ENCODE assay signal across 8 cellular contexts in genomic region chr1:89525169-89525855, GRCh38. TPM values are rescaled to one million over a fixed set of nuclear protein-coding genes. Genes with fewer than 3 reads are reported as not detected.
A peak's percentile ranks its signal among the peaks of the same experiment; 100 is the strongest.
DNase-seq lines count a peak whose midpoint lies in the region; ATAC-seq and TF ChIP-seq lines count a peak whose summit lies in the region.

No MANE protein-coding gene starts in this region.

- H3K27me3 Mint-ChIP-seq in activated naive CD8-positive, alpha-beta T cell treated with anti-CD3 and anti-CD28 coated beads for 36 hours, result no peaks in the 10 kb centered on the region

- DNase-seq in BE2C (peak; percentile 21), Panc1 (ENCODE audit: low read depth, low spot score) (no peak), left ventricle myocardium superior (peak; percentile 51), psoas muscle (peak in 1 of 2 donors; percentile 72), HCEC 1CT (no peak)
- DNase-seq in activated naive CD8-positive, alpha-beta T cell treated with anti-CD3 and anti-CD28 coated beads for 36 hours, result peak; percentile 46

- TF ChIP-seq CTCF in BE2C (IDR thresholded peaks at IDR 0.05; ENCODE audit: low read depth, low read length), result no peak
- peak; percentile 28 for TF ChIP-seq CTCF in Panc1 (IDR thresholded peaks at IDR 0.05)
- no peak for TF ChIP-seq CTCF in psoas muscle (IDR thresholded peaks at IDR 0.05)

- H3K36me3 Mint-ChIP-seq in activated naive CD8-positive, alpha-beta T cell treated with anti-CD3 and anti-CD28 coated beads for 36 hours, result peaks cover 37% of the 10 kb centered on the region

- H3K9me3 Mint-ChIP-seq in activated naive CD8-positive, alpha-beta T cell treated with anti-CD3 and anti-CD28 coated beads for 36 hours, result peaks cover 9% of the 10 kb centered on the region

- WGBS in psoas muscle, 3 donors, result 3 to 5% (median 3%) methylated on average over 28 to 35 of the region's 35 CpGs

- in situ Hi-C loops in Panc1 (cut with HindIII; ENCODE audit: low pct_unique_long_range_greater_than_20kb, low sequenced_read_pairs), result no loop called here

- H3K36me3 ChIP-seq in BE2C (no peaks in the 10 kb centered on the region), Panc1 (ENCODE audit: control insufficient read depth, insufficient read depth, low read length) (no peaks in the 10 kb centered on the region), psoas muscle (ENCODE audit: insufficient read depth in 1 of 2, low read depth in 1 of 2) (peaks cover 0 to 11% of the 10 kb centered on the region in 2 donors)

- no peaks in the 10 kb centered on the region for H3K9me3 ChIP-seq in BE2C
- no peaks in the 10 kb centered on the region for H3K9me3 ChIP-seq in Panc1 (ENCODE audit: control insufficient read depth, insufficient read depth, low read depth, low read length)
- H3K9me3 ChIP-seq in psoas muscle, result no peaks in the 10 kb centered on the region

- H3K27ac ChIP-seq in Panc1 (ENCODE audit: low read length) (peak overlapping the region; percentile 96), psoas muscle (peak overlapping the region; percentile 98)

- no TSS peak for BruUV-seq in Panc1 (replicated peaks; lab: Mats Ljungman, UMichigan)

- peak overlapping the region; percentile 90 for H3K27ac Mint-ChIP-seq in activated naive CD8-positive, alpha-beta T cell treated with anti-CD3 and anti-CD28 coated beads for 36 hours

- no peaks in the 10 kb centered on the region for H3K4me1 ChIP-seq in BE2C
- peaks cover 26% of the 10 kb centered on the region for H3K4me1 ChIP-seq in Panc1 (ENCODE audit: control insufficient read depth, insufficient read depth, low read length)
- H3K4me1 ChIP-seq in psoas muscle, result peaks cover 37% of the 10 kb centered on the region

- intact Hi-C loops in Panc1 (cut with micrococcal nuclease; ENCODE audit: unreplicated experiment) (no loop called here), left ventricle myocardium superior (cut with micrococcal nuclease) (loop anchor here (10.0 kb wide), 1 partner anchor 69 kb away; no protein-coding TSS in a partner anchor), psoas muscle (cut with DNase I) (loop anchor here in 1 of 2 donors (10.0 kb wide), 1 partner anchor 49 kb away; no protein-coding TSS in a partner anchor)

- peaks cover 25% of the 10 kb centered on the region for H3K4me1 Mint-ChIP-seq in activated naive CD8-positive, alpha-beta T cell treated with anti-CD3 and anti-CD28 coated beads for 36 hours

- peak overlapping the region; percentile 80 for H3K4me3 ChIP-seq in BE2C (ENCODE audit: low read depth, low read length)
- peak overlapping the region; percentile 88 to 96 for H3K4me3 ChIP-seq in Panc1 (ENCODE audit: low read depth in 2 of 2, low read length in 2 of 2)
- H3K4me3 ChIP-seq in psoas muscle, result peak overlapping the region; percentile 99

- POLR2A ChIA-PET in Panc1 (lab: Charles Lee), result no interaction called here

- CTCF ChIA-PET in Panc1 (lab: Charles Lee), result interaction anchor here (1.0 kb wide), 1 partner anchor 73 kb away, joined by 4 read pairs; no protein-coding TSS in a partner anchor

- ATAC-seq in GM19023 (IDR thresholded peaks at IDR 0.05; ENCODE audit: unreplicated experiment), result peak; percentile 23
- peak; percentile 12 for ATAC-seq in HG03520 (IDR thresholded peaks at IDR 0.05; ENCODE audit: unreplicated experiment)
- ATAC-seq in Panc1, result peak; percentile 64
- ATAC-seq in left ventricle myocardium superior, result peak; percentile 24
- ATAC-seq in psoas muscle, result peak; percentile 26 to 45 (median 40)

- H3K4me3 Mint-ChIP-seq in activated naive CD8-positive, alpha-beta T cell treated with anti-CD3 and anti-CD28 coated beads for 36 hours, result no peak overlapping the region

- H3K27me3 ChIP-seq in BE2C, result no peaks in the 10 kb centered on the region
- no peaks in the 10 kb centered on the region for H3K27me3 ChIP-seq in Panc1 (ENCODE audit: control insufficient read depth, insufficient read depth, low read length)
- no peaks in the 10 kb centered on the region for H3K27me3 ChIP-seq in psoas muscle (ENCODE audit: insufficient read depth in 3 of 3, low read length in 2 of 3)

RNA-seq across cellular contexts. Expression of gene LRRC8B, which starts 0.7 kb away (rescaled TPM):
- 5.7 TPM for polyA plus RNA-seq in BE2C (2012; ENCODE audit: insufficient read depth, insufficient read length, low read depth)
- total RNA-seq in Panc1 (2021; ENCODE audit: unreplicated experiment), result 27.3 TPM
- polyA plus RNA-seq in Panc1 (2012; ENCODE audit: insufficient read length), result 9.8 TPM
- 10 to 100 TPM; 22.3 to 24.5 TPM for total RNA-seq in activated naive CD8-positive, alpha-beta T cell treated with anti-CD3 and anti-CD28 coated beads for 36 hours
- 2.5 TPM for total RNA-seq in left ventricle myocardium superior
- 10 to 100 TPM; 10.3 to 21.6 (median 13.7) TPM for total RNA-seq in psoas muscle
- 1 to 10 TPM; 2.7 to 3.7 (median 3.3) TPM for polyA plus RNA-seq in psoas muscle

Comparison
In these comparisons a context has a peak if more than half of its experiments do, and no peak if none do; other contexts are left out.
1. DNase-seq: peak in BE2C (single experiment), activated naive CD8-positive, alpha-beta T cell treated with anti-CD3 and anti-CD28 coated beads for 36 hours (single experiment) and left ventricle myocardium superior (single experiment); none in Panc1 (single experiment) and HCEC 1CT (single experiment).
2. ATAC-seq: peak in every context shown above with its lines; median percentile 64 in Panc1; 40 in psoas muscle; 24 in left ventricle myocardium superior; 23 in GM19023; 12 in HG03520.
3. Peak in every context shown above with its lines, with median percentiles within 50 percentile points of each other: H3K4me3 ChIP-seq.